In the genomic region with DNA sequence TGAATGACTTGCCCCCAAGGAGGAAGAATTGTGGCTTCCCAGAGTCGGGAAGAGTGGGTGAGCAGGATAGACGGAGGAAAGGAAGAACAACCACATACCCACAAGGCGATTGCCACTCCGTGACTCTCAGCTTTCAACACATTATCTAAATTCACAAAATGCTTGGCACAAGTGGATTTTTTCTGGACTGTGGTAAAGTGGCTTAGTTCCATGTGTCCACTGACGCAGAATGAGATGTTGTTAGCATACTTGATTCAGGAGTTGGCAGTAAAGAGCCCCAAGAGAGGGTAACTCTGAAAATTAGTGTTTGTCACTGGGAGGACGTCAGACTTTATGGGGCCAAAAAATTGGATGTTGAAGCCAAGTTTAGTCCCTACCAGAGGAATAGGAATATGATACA, we compare ENCODE assay signal across 22 cellular contexts.
DNase-seq lines count a peak whose midpoint lies in the region; ATAC-seq and TF ChIP-seq lines count a peak whose summit lies in the region.
"Had no signal": no experiment of that assay in that cellular context is flagged by ENCODE, and none has a peak within 500 bp of the region (broad histone marks: within the 10 kb centered on the region; RNA-seq: fewer than 3 reads in every experiment).

No MANE protein-coding gene starts in this region.

- TF ChIP-seq CTCF in ascending aorta (IDR thresholded peaks at IDR 0.05) (no peak), fibroblast of the aortic adventitia (IDR thresholded peaks at IDR 0.05; ENCODE audit: insufficient read depth, low read length) (no peak), psoas muscle (IDR thresholded peaks at IDR 0.05) (no peak)

- H3K27ac ChIP-seq in ascending aorta (peak overlapping the region; percentile 58 to 62), psoas muscle (no peak overlapping the region)
- H3K27ac ChIP-seq: C4-2B, RWPE1, testis had no signal

- ATAC-seq in psoas muscle, result peak in 3 of 4 donors; percentile 30 to 59 (median 37)
- ATAC-seq in GM18519 (IDR thresholded peaks at IDR 0.05; ENCODE audit: low FRiP score, unreplicated experiment), result no peak
- ATAC-seq: GM23338 had no signal

- intact Hi-C loops in ascending aorta (cut with DNase I) (loop anchor here (1.0 to 5.0 kb wide), 3 partner anchors 123 to 220 kb away; a partner anchor contains a TSS), psoas muscle (cut with DNase I) (loop anchor here in 1 of 2 donors (10.0 kb wide), 1 partner anchor 416 kb away; no protein-coding TSS in a partner anchor)

- no peaks in the 10 kb centered on the region for H3K27me3 ChIP-seq in ascending aorta
- H3K27me3 ChIP-seq in psoas muscle (ENCODE audit: insufficient read depth in 3 of 3, low read length in 2 of 3), result peaks cover 0 to 2% (median 0%) of the 10 kb centered on the region in 3 donors
- H3K27me3 ChIP-seq: testis had no signal

- no peaks in the 10 kb centered on the region for H3K36me3 ChIP-seq in ascending aorta
- no peaks in the 10 kb centered on the region for H3K36me3 ChIP-seq in psoas muscle (ENCODE audit: insufficient read depth in 1 of 2, low read depth in 1 of 2)

- DNase-seq in DMS79 treated with DMSO at 0.1 percent for 48 hours (lab: John Stamatoyannopoulos, UW) (peak; percentile 56), ascending aorta (ENCODE audit: low spot score in 2 of 2) (peak in 1 of 2 donors; percentile 83), fibroblast of the aortic adventitia (ENCODE audit: low read depth) (peak; percentile 25), psoas muscle (no peak), OCI-M2 (lab: John Stamatoyannopoulos, UW; ENCODE audit: unreplicated experiment) (no peak), activated gamma-delta T cell (lab: John Stamatoyannopoulos, UW) (no peak), SW 1271 (lab: John Stamatoyannopoulos, UW) (no peak)
- DNase-seq: activated CD4-positive, alpha-beta T cell treated with anti-CD3 and anti-CD28 coated beads, Interleukin-2, amount 10 ng/mL, durations not matched to agents 7 days and 5 days; activated CD8-positive, alpha-beta memory T cell treated with anti-CD3 and anti-CD28 coated beads, Interleukin-2, amount 50 U/mL, for 4 hours; activated gamma-delta T cell treated with Interleukin-2 at 50 U/mL for 16 hours; amygdala; cortex of kidney; MM.1S; naive B cell; NCI-H226; NK-92 treated with Interleukin-12 subunit alpha and Interleukin-12 subunit beta, amount 100 ng/mL, for 24 hours; testis had no signal

- peaks cover 0 to 22% of the 10 kb centered on the region in 2 donors for H3K4me1 ChIP-seq in ascending aorta
- H3K4me1 ChIP-seq in psoas muscle, result peaks cover 2% of the 10 kb centered on the region
- H3K4me1 ChIP-seq: testis had no signal

- WGBS in psoas muscle, 3 donors, result 24 to 43% (median 28%) methylated on average over 6 of the region's 6 CpGs

- H3K9me3 ChIP-seq in ascending aorta, result no peaks in the 10 kb centered on the region
- no peaks in the 10 kb centered on the region for H3K9me3 ChIP-seq in psoas muscle
- H3K9me3 ChIP-seq: testis had no signal

- H3K4me3 ChIP-seq in ascending aorta (no peak overlapping the region), fibroblast of the aortic adventitia (ENCODE audit: low read depth, low read length) (no peak overlapping the region), psoas muscle (no peak overlapping the region)
- H3K4me3 ChIP-seq: GM23338, lung, testis had no signal

Comparison
In these comparisons a context has a peak if more than half of its experiments do, and no peak if none do; other contexts are left out.
1. DNase-seq: peak in DMS79 treated with DMSO at 0.1 percent for 48 hours (single experiment) and fibroblast of the aortic adventitia (single experiment); none in psoas muscle (0 of 2), OCI-M2 (single experiment), activated gamma-delta T cell (single experiment) and SW 1271 (0 of 2).